In genomic region chr7:130758429-130759056, GRCh38 we compare ENCODE assay signal across 1 cellular context.
TF ChIP-seq lines count a peak whose summit lies in the region.

No MANE protein-coding gene starts in this region.

TF ChIP-seq in K562, 482 proteins besides CTCF, POLR2A, EP300 and RAD21 (continued from another document):
- TF ChIP-seq, protein P1, sequence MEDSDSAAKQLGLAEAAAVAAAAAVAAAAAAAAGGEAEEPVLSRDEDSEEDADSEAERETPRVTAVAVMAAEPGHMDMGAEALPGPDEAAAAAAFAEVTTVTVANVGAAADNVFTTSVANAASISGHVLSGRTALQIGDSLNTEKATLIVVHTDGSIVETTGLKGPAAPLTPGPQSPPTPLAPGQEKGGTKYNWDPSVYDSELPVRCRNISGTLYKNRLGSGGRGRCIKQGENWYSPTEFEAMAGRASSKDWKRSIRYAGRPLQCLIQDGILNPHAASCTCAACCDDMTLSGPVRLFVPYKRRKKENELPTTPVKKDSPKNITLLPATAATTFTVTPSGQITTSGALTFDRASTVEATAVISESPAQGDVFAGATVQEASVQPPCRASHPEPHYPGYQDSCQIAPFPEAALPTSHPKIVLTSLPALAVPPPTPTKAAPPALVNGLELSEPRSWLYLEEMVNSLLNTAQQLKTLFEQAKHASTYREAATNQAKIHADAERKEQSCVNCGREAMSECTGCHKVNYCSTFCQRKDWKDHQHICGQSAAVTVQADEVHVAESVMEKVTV (CRISPR knock-in tag; IDR thresholded peaks at IDR 0.05) = peak; percentile 74
- TF ChIP-seq ZNF212 (CRISPR knock-in tag; IDR thresholded peaks at IDR 0.05) (no peak), WHSC1 (IDR thresholded peaks at IDR 0.05; ENCODE audit: low read length) (no peak), EP400 (IDR thresholded peaks at IDR 0.05) (0 out of 2 replicates have a peak, but pooled peaks have one; percentile 11), CAMTA2 (CRISPR knock-in tag; conservative IDR thresholded peaks at IDR 0.05) (no peak), SRSF9 (IDR thresholded peaks at IDR 0.05; ENCODE audit: borderline replicate concordance, low read depth, low read length) (no peak), SNIP1 (IDR thresholded peaks at IDR 0.05; ENCODE audit: low read depth) (no peak), MAFK (IDR thresholded peaks at IDR 0.05; ENCODE audit: low read length) (0 out of 2 replicates have a peak, but pooled peaks have one; percentile 4), CXXC5 (CRISPR knock-in tag; IDR thresholded peaks at IDR 0.05) (no peak), ZNF146 (CRISPR knock-in tag; IDR thresholded peaks at IDR 0.05; ENCODE audit: unreplicated experiment) (no peak), IRF1 (CRISPR knock-in tag; IDR thresholded peaks at IDR 0.05; ENCODE audit: borderline replicate concordance) (no peak), ELK3 (CRISPR knock-in tag; IDR thresholded peaks at IDR 0.05) (no peak), SMC3 (conservative IDR thresholded peaks at IDR 0.05; ENCODE audit: insufficient read depth, low read depth, low read length) (0 out of 2 replicates have a peak, but pooled peaks have one; percentile 53), ZNF12 (CRISPR knock-in tag; IDR thresholded peaks at IDR 0.05) (no peak), CTCFL (IDR thresholded peaks at IDR 0.05; ENCODE audit: borderline replicate concordance, insufficient read depth, low read depth, low read length, poor library complexity, severe bottlenecking) (peak; percentile 26), ZNF384 (IDR thresholded peaks at IDR 0.05; ENCODE audit: low read depth, low read length) (peak; percentile 51), NFXL1 (CRISPR knock-in tag; IDR thresholded peaks at IDR 0.05) (no peak), ZNF766 (CRISPR knock-in tag; conservative IDR thresholded peaks at IDR 0.05) (peak; percentile 81), POLR2H (tag; IDR thresholded peaks at IDR 0.05; ENCODE audit: low read depth) (0 out of 2 replicates have a peak, but pooled peaks have one; percentile 50), ZNF444 (CRISPR knock-in tag; IDR thresholded peaks at IDR 0.05) (no peak), ZNF717 (CRISPR knock-in tag; IDR thresholded peaks at IDR 0.05) (peak; percentile 47; the same call in 1 of the 2 replicates), KLF13 (tag; IDR thresholded peaks at IDR 0.05; ENCODE audit: borderline replicate concordance, low read depth) (no peak), HNRNPL (IDR thresholded peaks at IDR 0.05; ENCODE audit: low read depth, low read length) (no peak), HDAC2 (IDR thresholded peaks at IDR 0.05) (no peak)
- TF ChIP-seq, protein P2, sequence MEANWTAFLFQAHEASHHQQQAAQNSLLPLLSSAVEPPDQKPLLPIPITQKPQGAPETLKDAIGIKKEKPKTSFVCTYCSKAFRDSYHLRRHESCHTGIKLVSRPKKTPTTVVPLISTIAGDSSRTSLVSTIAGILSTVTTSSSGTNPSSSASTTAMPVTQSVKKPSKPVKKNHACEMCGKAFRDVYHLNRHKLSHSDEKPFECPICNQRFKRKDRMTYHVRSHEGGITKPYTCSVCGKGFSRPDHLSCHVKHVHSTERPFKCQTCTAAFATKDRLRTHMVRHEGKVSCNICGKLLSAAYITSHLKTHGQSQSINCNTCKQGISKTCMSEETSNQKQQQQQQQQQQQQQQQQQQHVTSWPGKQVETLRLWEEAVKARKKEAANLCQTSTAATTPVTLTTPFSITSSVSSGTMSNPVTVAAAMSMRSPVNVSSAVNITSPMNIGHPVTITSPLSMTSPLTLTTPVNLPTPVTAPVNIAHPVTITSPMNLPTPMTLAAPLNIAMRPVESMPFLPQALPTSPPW (CRISPR knock-in tag; IDR thresholded peaks at IDR 0.05) = no peak
- TF ChIP-seq, protein P3, sequence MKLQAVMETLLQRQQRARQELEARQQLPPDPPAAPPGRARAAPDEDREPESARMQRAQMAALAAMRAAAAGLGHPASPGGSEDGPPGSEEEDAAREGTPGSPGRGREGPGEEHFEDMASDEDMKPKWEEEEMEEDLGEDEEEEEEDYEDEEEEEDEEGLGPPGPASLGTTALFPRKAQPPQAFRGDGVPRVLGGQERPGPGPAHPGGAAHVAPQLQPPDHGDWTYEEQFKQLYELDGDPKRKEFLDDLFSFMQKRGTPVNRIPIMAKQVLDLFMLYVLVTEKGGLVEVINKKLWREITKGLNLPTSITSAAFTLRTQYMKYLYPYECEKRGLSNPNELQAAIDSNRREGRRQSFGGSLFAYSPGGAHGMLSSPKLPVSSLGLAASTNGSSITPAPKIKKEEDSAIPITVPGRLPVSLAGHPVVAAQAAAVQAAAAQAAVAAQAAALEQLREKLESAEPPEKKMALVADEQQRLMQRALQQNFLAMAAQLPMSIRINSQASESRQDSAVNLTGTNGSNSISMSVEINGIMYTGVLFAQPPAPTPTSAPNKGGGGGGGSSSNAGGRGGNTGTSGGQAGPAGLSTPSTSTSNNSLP (IDR thresholded peaks at IDR 0.05; ENCODE audit: borderline replicate concordance, low read depth, low read length) = peak; percentile 82
- TF ChIP-seq, protein P4, sequence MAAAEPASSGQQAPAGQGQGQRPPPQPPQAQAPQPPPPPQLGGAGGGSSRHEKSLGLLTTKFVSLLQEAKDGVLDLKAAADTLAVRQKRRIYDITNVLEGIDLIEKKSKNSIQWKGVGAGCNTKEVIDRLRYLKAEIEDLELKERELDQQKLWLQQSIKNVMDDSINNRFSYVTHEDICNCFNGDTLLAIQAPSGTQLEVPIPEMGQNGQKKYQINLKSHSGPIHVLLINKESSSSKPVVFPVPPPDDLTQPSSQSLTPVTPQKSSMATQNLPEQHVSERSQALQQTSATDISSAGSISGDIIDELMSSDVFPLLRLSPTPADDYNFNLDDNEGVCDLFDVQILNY (CRISPR knock-in tag; IDR thresholded peaks at IDR 0.05) = no peak
